ENCODE assay signal across 34 cellular contexts in genomic region chr18:52902188-52902587, GRCh38.
DNase-seq lines count a peak whose midpoint lies in the region; FAIRE-seq and TF ChIP-seq lines count a peak whose summit lies in the region.
"Had no signal": no experiment of that assay in that cellular context is flagged by ENCODE, and none has a peak within 500 bp of the region (broad histone marks: within the 10 kb centered on the region; RNA-seq: fewer than 3 reads in every experiment).

No MANE protein-coding gene starts in this region.

- H3K27ac ChIP-seq in H1 (ENCODE audit: low read depth, low read length): no peak overlapping the region
- H3K27ac ChIP-seq in mesendoderm (ENCODE audit: low read depth, low read length): no peak overlapping the region
- no peak overlapping the region for H3K27ac ChIP-seq in trophoblast cell (ENCODE audit: low read depth, low read length)
- H3K27ac ChIP-seq in prostate gland: no peak overlapping the region
- H3K27ac ChIP-seq: 22Rv1; A549; BLaER1; BLaER1 treated with 17β-estradiol and CSF1 and Interleukin-3, amounts not matched to agents 10 nM and 100 nM; C4-2B had no signal

- H4K8ac ChIP-seq in H1 (ENCODE audit: extremely low read depth, insufficient read depth, low read length): no peak overlapping the region
- no peak overlapping the region for H4K8ac ChIP-seq in mesendoderm (ENCODE audit: low read depth, low read length)
- H4K8ac ChIP-seq in trophoblast cell (ENCODE audit: low read depth, low read length): no peak overlapping the region

- H2BK120ac ChIP-seq in H1 (replicated peaks; ENCODE audit: low read depth, low read length) (no peak overlapping the region), mesendoderm (ENCODE audit: low read depth, low read length) (no peak overlapping the region), trophoblast cell (ENCODE audit: insufficient read depth, low read length, poor library complexity) (no peak overlapping the region)

- peak; percentile 24 for FAIRE-seq in H1 (lab: Jason Lieb, UNC)
- FAIRE-seq: A204.1, A549 had no signal

- no peak overlapping the region for H3K14ac ChIP-seq in H1 (ENCODE audit: insufficient read length)
- no peak overlapping the region for H3K14ac ChIP-seq in trophoblast cell (ENCODE audit: low read length)

- H3K4ac ChIP-seq in H1 (replicated peaks; ENCODE audit: insufficient read length, low read depth, low read length) (no peak overlapping the region), mesendoderm (ENCODE audit: low read depth, low read length) (no peak overlapping the region), trophoblast cell (ENCODE audit: low read depth, low read length) (no peak overlapping the region)

- CTCF ChIA-PET in H1 (lab: Charles Lee; ENCODE audit: partially characterized antibody): interaction anchor here (0.6 kb wide), 1 partner anchor 1487 kb away, joined by 4 read pairs; no protein-coding TSS in a partner anchor

- H2AK5ac ChIP-seq in H1 (ENCODE audit: low read depth, low read length) (no peak overlapping the region), mesendoderm (ENCODE audit: low read length) (no peak overlapping the region), trophoblast cell (ENCODE audit: low read length) (no peak overlapping the region)

- H4K5ac ChIP-seq in H1 (ENCODE audit: insufficient read length, low read depth, low read length) (no peak overlapping the region), mesendoderm (ENCODE audit: low read length) (no peak overlapping the region)

- no peak overlapping the region for H4K12ac ChIP-seq in trophoblast cell (ENCODE audit: low read depth, low read length)

- no peak overlapping the region for H3K56ac ChIP-seq in H1 (replicated peaks; ENCODE audit: insufficient read length, low read depth, low read length)
- H3K56ac ChIP-seq in mesendoderm (ENCODE audit: low read length): no peak overlapping the region

- H2AFZ ChIP-seq in H1 (ENCODE audit: low read length): 0 out of 2 replicates have a peak overlapping the region, but pooled peaks have one; percentile 33
- no peak overlapping the region for H2AFZ ChIP-seq in trophoblast cell (ENCODE audit: insufficient read depth, low read length, poor library complexity)

- H3K36me3 ChIP-seq in H1 (ENCODE audit: control insufficient read depth in 2 of 4, insufficient read depth in 4 of 4, low read length in 3 of 4) (no peaks in the 10 kb centered on the region), mesendoderm (ENCODE audit: control insufficient read depth, insufficient read depth, low read length) (no peaks in the 10 kb centered on the region), trophoblast cell (ENCODE audit: control insufficient read depth in 1 of 2, insufficient read depth in 2 of 2, low read length in 2 of 2) (no peaks in the 10 kb centered on the region), prostate gland (no peaks in the 10 kb centered on the region)
- H3K36me3 ChIP-seq: BE2C; BLaER1; BLaER1 treated with 17β-estradiol and CSF1 and Interleukin-3, amounts not matched to agents 10 nM and 100 nM had no signal

- WGBS in H1 (ENCODE audit: extremely low coverage in 1 of 2, insufficient coverage in 1 of 2, insufficient read length in 1 of 2, insufficient replicate concordance in 2 of 2, low coverage in 1 of 2, low lambda C conversion rate in 2 of 2, missing lambda C conversion rate in 1 of 2), 2 experiments: 89% methylated on average over 3 of the region's 3 CpGs; no CpG with 5 or more reads in 1 of the 2 experiments
- no CpG with 5 or more reads among the region's 3 CpGs for WGBS in mesendoderm (ENCODE audit: extremely low coverage, insufficient coverage, low lambda C conversion rate)
- WGBS in trophoblast cell (ENCODE audit: extremely low coverage, insufficient coverage, insufficient read length): no CpG with 5 or more reads among the region's 3 CpGs
- WGBS in prostate gland: 73% methylated on average over 3 of the region's 3 CpGs

- no peak overlapping the region for H4K91ac ChIP-seq in H1 (replicated peaks; ENCODE audit: insufficient read length, low read length)
- H4K91ac ChIP-seq in trophoblast cell (ENCODE audit: low read depth, low read length): no peak overlapping the region

- POLR2A ChIA-PET in H1 (lab: Charles Lee; ENCODE audit: partially characterized antibody): no interaction called here

- H2BK12ac ChIP-seq in H1 (ENCODE audit: low read depth, low read length): no peak overlapping the region
- no peak overlapping the region for H2BK12ac ChIP-seq in trophoblast cell (ENCODE audit: low read length)

- H2BK20ac ChIP-seq in H1 (ENCODE audit: low read length): no peak overlapping the region

- H3K18ac ChIP-seq in H1 (ENCODE audit: extremely low read depth, low read length) (no peak overlapping the region), mesendoderm (ENCODE audit: low read length) (no peak overlapping the region), trophoblast cell (ENCODE audit: low read length) (no peak overlapping the region)

- H3K4me1 ChIP-seq in H1 (replicated peaks in 1 of 4; ENCODE audit: control insufficient read depth in 3 of 4, insufficient read depth in 4 of 4, low read length in 3 of 4) (no peaks in the 10 kb centered on the region), mesendoderm (ENCODE audit: control insufficient read depth, low read depth, low read length) (no peaks in the 10 kb centered on the region), trophoblast cell (ENCODE audit: control insufficient read depth in 1 of 2, insufficient read depth in 2 of 2, low read length in 2 of 2) (peaks cover 0 to 6% of the 10 kb centered on the region in 2 experiments), prostate gland (replicated peaks) (no peaks in the 10 kb centered on the region)
- H3K4me1 ChIP-seq: A549; BE2C; BLaER1; BLaER1 treated with 17β-estradiol and CSF1 and Interleukin-3, amounts not matched to agents 10 nM and 100 nM; Caco-2 had no signal

- H3K79me1 ChIP-seq in H1 (ENCODE audit: low read depth, low read length) (no peaks in the 10 kb centered on the region), mesendoderm (ENCODE audit: low read length) (no peaks in the 10 kb centered on the region), trophoblast cell (ENCODE audit: low read length) (no peaks in the 10 kb centered on the region)

- H3K4me3 ChIP-seq in H1 (ENCODE audit: extremely low read depth in 1 of 4, insufficient read depth in 2 of 4, low read depth in 3 of 4, low read length in 4 of 4): no peak overlapping the region
- H3K4me3 ChIP-seq in mesendoderm (ENCODE audit: low read length): no peak overlapping the region
- H3K4me3 ChIP-seq in trophoblast cell (ENCODE audit: low read depth, low read length): no peak overlapping the region
- H3K4me3 ChIP-seq in prostate gland: no peak overlapping the region
- H3K4me3 ChIP-seq: A549; BLaER1; BLaER1 treated with 17β-estradiol and CSF1 and Interleukin-3, amounts not matched to agents 10 nM and 100 nM had no signal

- no peak for TF ChIP-seq POLR2A in H1 (IDR thresholded peaks at IDR 0.05; ENCODE audit: control extremely low read depth in 1 of 2, low read depth in 2 of 2, low read length in 2 of 2)
- no peak for TF ChIP-seq POLR2A in prostate gland (IDR thresholded peaks at IDR 0.05)

- TF ChIP-seq CTCF in H1 (IDR thresholded peaks at IDR 0.05; ENCODE audit: control extremely low read depth in 1 of 3, insufficient read depth in 1 of 3, low read depth in 1 of 3, low read length in 3 of 3) (no peak), prostate gland (IDR thresholded peaks at IDR 0.05) (no peak)

- no peak overlapping the region for H2BK15ac ChIP-seq in H1 (ENCODE audit: low read length)
- no peak overlapping the region for H2BK15ac ChIP-seq in mesendoderm (replicated peaks; ENCODE audit: low read depth)

- H2BK5ac ChIP-seq in H1 (ENCODE audit: low read depth, low read length) (no peak overlapping the region), mesendoderm (ENCODE audit: low read length) (no peak overlapping the region), trophoblast cell (ENCODE audit: low read depth, low read length, poor library complexity) (no peak overlapping the region)

- H3K27me3 ChIP-seq in H1 (replicated peaks in 1 of 4; ENCODE audit: control insufficient read depth in 3 of 4, extremely low read depth in 1 of 4, insufficient read depth in 3 of 4, low read length in 3 of 4) (no peaks in the 10 kb centered on the region), mesendoderm (ENCODE audit: insufficient read depth, low read length, poor library complexity) (no peaks in the 10 kb centered on the region), trophoblast cell (ENCODE audit: insufficient read depth, low read length) (no peaks in the 10 kb centered on the region), prostate gland (replicated peaks; ENCODE audit: insufficient read depth) (no peaks in the 10 kb centered on the region)
- H3K27me3 ChIP-seq: BE2C; BLaER1; BLaER1 treated with 17β-estradiol and CSF1 and Interleukin-3, amounts not matched to agents 10 nM and 100 nM had no signal

- no peak overlapping the region for H3K9ac ChIP-seq in H1 (replicated peaks in 1 of 4; ENCODE audit: extremely low read depth in 1 of 4, low read depth in 3 of 4, low read length in 3 of 4)
- no peak overlapping the region for H3K9ac ChIP-seq in mesendoderm (ENCODE audit: low read length)
- no peak overlapping the region for H3K9ac ChIP-seq in trophoblast cell (ENCODE audit: low read length)
- H3K9ac ChIP-seq: BLaER1; BLaER1 treated with 17β-estradiol and CSF1 and Interleukin-3, amounts not matched to agents 10 nM and 100 nM had no signal

- TF ChIP-seq EP300 in H1 (IDR thresholded peaks at IDR 0.05; ENCODE audit: borderline replicate concordance in 1 of 2, low read depth in 2 of 2, low read length in 2 of 2): no peak

- intact Hi-C loops in prostate gland (cut with DNase I): loop anchor here (10.0 kb wide), 1 partner anchor 187 kb away; no protein-coding TSS in a partner anchor

- H3K23ac ChIP-seq in H1 (ENCODE audit: insufficient read length) (no peak overlapping the region), mesendoderm (ENCODE audit: low read length) (no peak overlapping the region), trophoblast cell (ENCODE audit: low read length) (no peak overlapping the region)

- no peak for TF ChIP-seq RAD21 in H1 (IDR thresholded peaks at IDR 0.05 in 1 of 2, conservative IDR thresholded peaks at IDR 0.05 in 1 of 2; ENCODE audit: low read depth in 2 of 2, low read length in 2 of 2)

- no peaks in the 10 kb centered on the region for H4K20me1 ChIP-seq in H1 (replicated peaks in 1 of 2; ENCODE audit: control insufficient read depth in 1 of 2, insufficient read depth in 2 of 2, low read length in 2 of 2)
- H4K20me1 ChIP-seq: BLaER1; BLaER1 treated with 17β-estradiol and CSF1 and Interleukin-3, amounts not matched to agents 10 nM and 100 nM had no signal

- H3K4me2 ChIP-seq in H1 (ENCODE audit: insufficient read depth in 1 of 2, low read depth in 2 of 2, low read length in 2 of 2) (no peak overlapping the region), mesendoderm (ENCODE audit: low read length) (no peak overlapping the region), trophoblast cell (ENCODE audit: low read length) (no peak overlapping the region)
- H3K4me2 ChIP-seq: A549; BLaER1; BLaER1 treated with 17β-estradiol and CSF1 and Interleukin-3, amounts not matched to agents 10 nM and 100 nM had no signal

- H3K9me3 ChIP-seq in H1 (ENCODE audit: insufficient read depth in 2 of 2, low read depth in 1 of 2, low read length in 1 of 2) (no peaks in the 10 kb centered on the region), trophoblast cell (ENCODE audit: insufficient read depth, low read depth, low read length) (no peaks in the 10 kb centered on the region), prostate gland (no peaks in the 10 kb centered on the region)
- H3K9me3 ChIP-seq: A549; BE2C; BLaER1; BLaER1 treated with 17β-estradiol and CSF1 and Interleukin-3, amounts not matched to agents 10 nM and 100 nM; Caco-2 had no signal

- no peak for DNase-seq in H1 (ENCODE audit: low read depth in 1 of 2, low spot score in 2 of 2)
- peak; percentile 58 for DNase-seq in islet precursor cell
- DNase-seq in mesendoderm: peak; percentile 82
- peak; percentile 5 to 28 for DNase-seq in trophoblast cell
- DNase-seq in SIG-M5 treated with dmso at 0.1 percent for 504 hours (lab: John Stamatoyannopoulos, UW; ENCODE audit: unreplicated experiment): no peak
- DNase-seq in prostate gland (ENCODE audit: low spot score): no peak
- DNase-seq in SK-N-DZ (ENCODE audit: low spot score): no peak
- DNase-seq in activated CD4-positive, alpha-beta T cell treated with anti-CD3 and anti-CD28 coated beads for 48 hours: no peak
- DNase-seq: 8988T; ACHN; AML-193; BE2C; C1 segment of cervical spinal cord; Caco-2; Calu3; CD4-positive, alpha-beta memory T cell; CD4-positive, alpha-beta T cell; CD4-positive, CD25-positive, alpha-beta regulatory T cell; CD8-positive, alpha-beta memory T cell; CD8-positive, alpha-beta T cell; COR-L47; DMS 273 treated with DMSO at 0.1 percent for 48 hours; DMS153; DMS53; DMS79; DMS79 treated with DMSO at 0.1 percent for 48 hours; DND-41; EL had no signal

- no peaks in the 10 kb centered on the region for H3K79me2 ChIP-seq in H1 (ENCODE audit: control insufficient read depth in 1 of 2, insufficient read depth in 2 of 2, low read length in 2 of 2)
- no peaks in the 10 kb centered on the region for H3K79me2 ChIP-seq in mesendoderm (ENCODE audit: control insufficient read depth, insufficient read depth, low read length)
- H3K79me2 ChIP-seq in trophoblast cell (ENCODE audit: control insufficient read depth, insufficient read depth, low read length, poor library complexity): no peaks in the 10 kb centered on the region

- H3K23me2 ChIP-seq in H1 (ENCODE audit: low read depth, low read length): no peaks in the 10 kb centered on the region

Comparison
In these comparisons a context has a peak if more than half of its experiments do, and no peak if none do; other contexts are left out.
1. DNase-seq: peak in islet precursor cell (single experiment), mesendoderm (single experiment) and trophoblast cell (2 of 2); none in H1 (0 of 2), SIG-M5 treated with dmso at 0.1 percent for 504 hours (single experiment), prostate gland (single experiment), SK-N-DZ (single experiment) and activated CD4-positive, alpha-beta T cell treated with anti-CD3 and anti-CD28 coated beads for 48 hours (single experiment).